ENCODE assay signal across 8 cellular contexts in genomic region chr1:41726899-41727748, GRCh38.
DNase-seq lines count a peak whose midpoint lies in the region; ATAC-seq and TF ChIP-seq lines count a peak whose summit lies in the region.

No MANE protein-coding gene starts in this region.

- DNase-seq in NCI-H524 treated with DMSO at 0.1 percent for 48 hours (lab: John Stamatoyannopoulos, UW) (peak; percentile 92), neuronal stem cell (ENCODE audit: low spot score) (no peak), NCI-H146 (lab: John Stamatoyannopoulos, UW) (no peak), chondrocyte (ENCODE audit: low spot score) (no peak)

- peaks cover 0 to 5% of the 10 kb centered on the region in 2 donors for H3K4me1 ChIP-seq in neuronal stem cell (ENCODE audit: control insufficient read depth in 2 of 2, insufficient read depth in 1 of 2, low read depth in 1 of 2, low read length in 2 of 2)

- H3K36me3 Mint-ChIP-seq in brain (no peaks in the 10 kb centered on the region), chondrocyte (ENCODE audit: low read depth) (no peaks in the 10 kb centered on the region)

- no peak overlapping the region for H4K8ac ChIP-seq in neuronal stem cell (ENCODE audit: low read depth, low read length)

- H2BK15ac ChIP-seq in neuronal stem cell (ENCODE audit: low read length) = no peak overlapping the region

- H3K4me3 Mint-ChIP-seq in brain (no peak overlapping the region), chondrocyte (ENCODE audit: unreplicated experiment) (no peak overlapping the region)

- H3K9me3 Mint-ChIP-seq in brain = no peaks in the 10 kb centered on the region
- peaks cover 5% of the 10 kb centered on the region for H3K9me3 Mint-ChIP-seq in chondrocyte (ENCODE audit: low read depth)

- no CpG with 5 or more reads among the region's 24 CpGs for WGBS in neuronal stem cell (ENCODE audit: extremely low coverage in 2 of 2, insufficient read length in 2 of 2, insufficient replicate concordance in 1 of 2), 2 donors

- peak overlapping the region; percentile 54 for H2AFZ ChIP-seq in neuronal stem cell (ENCODE audit: low read length)

- no peaks in the 10 kb centered on the region for H3K27me3 Mint-ChIP-seq in brain
- H3K27me3 Mint-ChIP-seq in chondrocyte (ENCODE audit: low read depth) = peaks cover 3% of the 10 kb centered on the region

- H3K4ac ChIP-seq in neuronal stem cell (ENCODE audit: low read length) = no peak overlapping the region

- no peaks in the 10 kb centered on the region for H3K36me3 ChIP-seq in neuronal stem cell (replicated peaks in 1 of 2; ENCODE audit: control insufficient read depth in 2 of 2, insufficient read depth in 2 of 2, low read length in 2 of 2)

- H2AK5ac ChIP-seq in neuronal stem cell (ENCODE audit: low read depth, low read length) = peak overlapping the region; percentile 2

- peak; percentile 37 for ATAC-seq in GM21528 (IDR thresholded peaks at IDR 0.05; ENCODE audit: low FRiP score, unreplicated experiment)
- no peak for ATAC-seq in HG02588 (IDR thresholded peaks at IDR 0.05; ENCODE audit: unreplicated experiment)

- H3K9me3 ChIP-seq in neuronal stem cell (replicated peaks in 1 of 2; ENCODE audit: control insufficient read depth in 2 of 2, insufficient read depth in 1 of 2, low read depth in 1 of 2, low read length in 2 of 2) = no peaks in the 10 kb centered on the region

- no peak overlapping the region for H2BK120ac ChIP-seq in neuronal stem cell (ENCODE audit: low read depth, low read length)

- H4K91ac ChIP-seq in neuronal stem cell (ENCODE audit: low read depth, low read length, poor library complexity) = no peak overlapping the region

- H3K14ac ChIP-seq in neuronal stem cell (ENCODE audit: low read length) = no peak overlapping the region

- H3K79me1 ChIP-seq in neuronal stem cell (ENCODE audit: low read depth, low read length) = no peaks in the 10 kb centered on the region

- H3K27me3 ChIP-seq in neuronal stem cell (ENCODE audit: control insufficient read depth in 3 of 3, insufficient read depth in 3 of 3, low read depth in 1 of 3, low read length in 3 of 3) = peaks cover 0 to 4% (median 0%) of the 10 kb centered on the region in 3 experiments

- H3K4me2 ChIP-seq in neuronal stem cell (ENCODE audit: insufficient read depth, low read length, poor library complexity, severe bottlenecking) = no peak overlapping the region

- no peak overlapping the region for H3K18ac ChIP-seq in neuronal stem cell (ENCODE audit: low read length)

- peak overlapping the region; percentile 1; the same call in 1 of the 2 replicates for H3K4me3 ChIP-seq in GM08714 (ENCODE audit: low read length)
- no peak overlapping the region for H3K4me3 ChIP-seq in neuronal stem cell (ENCODE audit: low read length in 2 of 2)

- H3K27ac ChIP-seq in neuronal stem cell (replicated peaks; ENCODE audit: low read length) = no peak overlapping the region

- no peak overlapping the region for H2BK5ac ChIP-seq in neuronal stem cell (ENCODE audit: low read length)

- peaks cover 46% of the 10 kb centered on the region for H3K4me1 Mint-ChIP-seq in brain
- peaks cover 17% of the 10 kb centered on the region for H3K4me1 Mint-ChIP-seq in chondrocyte (ENCODE audit: low read depth)

- TF ChIP-seq CTCF in brain (conservative IDR thresholded peaks at IDR 0.05) (no peak), chondrocyte (IDR thresholded peaks at IDR 0.05) (no peak)

- H3K27ac Mint-ChIP-seq in brain (peak overlapping the region in 4 of 5 experiments; percentile 19 to 37 (median 28)), chondrocyte (ENCODE audit: unreplicated experiment) (no peak overlapping the region)

- H2BK12ac ChIP-seq in neuronal stem cell (ENCODE audit: low read length) = no peak overlapping the region

- no peak overlapping the region for H3K23ac ChIP-seq in neuronal stem cell (ENCODE audit: low read depth, low read length, poor library complexity)

- no peak overlapping the region for H3K9ac ChIP-seq in neuronal stem cell (ENCODE audit: low read depth, low read length, poor library complexity)
